20 cellular contexts compared by ENCODE assay signal in genomic region chr18:59050661-59051057, GRCh38.
"Had no signal": no experiment of that assay in that cellular context is flagged by ENCODE, and none has a peak within 500 bp of the region (broad histone marks: within the 10 kb centered on the region; RNA-seq: fewer than 3 reads in every experiment).

No MANE protein-coding gene starts in this region.

- H3K9me3 ChIP-seq: ascending aorta, breast epithelium, gastrocnemius medialis, heart right ventricle, left lung, tibial nerve had no signal

- ATAC-seq: activated T-cell treated with anti-CD3 and anti-CD28 coated beads, Interleukin-2, amount 50 U/mL, for 72 hours; heart right ventricle; left lung; stimulated activated naive CD8-positive, alpha-beta T cell treated with anti-CD3 and anti-CD28 coated beads, Interleukin-15, Interleukin-2, amounts not matched to agents 100 U/mL and 50 U/mL, for 24 hours had no signal

- H3K4me1 ChIP-seq: breast epithelium, left lung had no signal

- H3K27me3 ChIP-seq: ascending aorta, breast epithelium, gastrocnemius medialis, heart right ventricle, left lung, tibial nerve had no signal

- H3K4me3 ChIP-seq: ascending aorta, breast epithelium, gastrocnemius medialis, heart right ventricle, left lung, tibial nerve had no signal

- DNase-seq: activated CD4-positive, alpha-beta T cell treated with anti-CD3 and anti-CD28 coated beads, Interleukin-2, amount 10 ng/mL, durations not matched to agents 7 days and 5 days; activated CD8-positive, alpha-beta memory T cell treated with anti-CD3 and anti-CD28 coated beads, Interleukin-2, amount 50 U/mL, for 4 hours; activated effector memory CD4-positive, alpha-beta T cell treated with anti-CD3 and anti-CD28 coated beads, Interleukin-2, amount 50 U/mL, for 16 hours; activated naive CD4-positive, alpha-beta T cell treated with anti-CD3 and anti-CD28 coated beads, Interleukin-2, amount 50 U/mL, for 16 hours; activated T-cell treated with anti-CD3 and anti-CD28 coated beads, Interleukin-2, amount 50 U/mL, for 72 hours; cortex of kidney; effector CD4-positive, alpha-beta T cell; gastrocnemius medialis; heart right ventricle; left lung; occipital lobe; posterior cingulate gyrus; retina; stimulated activated CD4-positive, alpha-beta T cell treated with anti-CD3 and anti-CD28 coated beads, Interleukin-12 subunit alpha, Interleukin-12 subunit beta, amount 100 ng/mL, for 4 hours; stimulated activated CD4-positive, alpha-beta T cell treated with anti-CD3 and anti-CD28 coated beads, Interleukin-1b, Interleukin-23, amount 100 ng/mL, for 48 hours; stimulated activated CD8-positive, alpha-beta memory T cell treated with anti-CD3 and anti-CD28 coated beads, Interleukin-4, amount 100 ng/mL, for 48 hours; stimulated activated naive CD8-positive, alpha-beta T cell treated with anti-CD3 and anti-CD28 coated beads, Interleukin-15, Interleukin-2, amounts not matched to agents 100 U/mL and 50 U/mL, for 24 hours had no signal

- H3K27ac ChIP-seq: breast epithelium, heart right ventricle, left lung had no signal

- H3K36me3 ChIP-seq: ascending aorta, breast epithelium, gastrocnemius medialis, heart right ventricle, left lung, tibial nerve had no signal
